In the genomic region with DNA sequence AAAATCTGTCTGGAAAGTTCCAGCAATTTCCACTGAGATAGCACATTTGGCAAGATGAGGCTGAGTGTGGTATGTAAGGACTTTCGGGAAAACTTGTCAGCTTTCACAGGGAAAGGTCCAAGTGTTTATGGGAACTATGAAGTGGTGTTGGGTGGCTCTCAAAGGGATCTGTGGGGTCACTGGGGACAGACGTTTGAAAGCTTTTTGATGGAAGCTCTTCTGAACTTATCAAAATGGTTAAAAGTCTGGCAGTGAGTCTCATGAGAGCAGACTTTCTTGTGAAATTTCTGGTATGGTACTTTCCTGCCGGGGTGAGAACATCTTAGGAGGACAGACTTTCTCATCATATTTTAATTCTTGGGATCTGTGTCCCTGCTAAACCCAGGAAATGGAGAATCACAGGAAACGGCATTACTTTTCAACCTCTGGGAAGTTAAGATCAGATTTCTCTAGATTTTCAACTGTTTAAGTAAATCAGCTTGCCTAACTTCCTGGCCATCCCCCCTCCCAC, we compare ENCODE assay signal across 12 cellular contexts.
DNase-seq lines count a peak whose midpoint lies in the region; ATAC-seq, FAIRE-seq and TF ChIP-seq lines count a peak whose summit lies in the region.
"Had no signal": no experiment of that assay in that cellular context is flagged by ENCODE, and none has a peak within 500 bp of the region (broad histone marks: within the 10 kb centered on the region; RNA-seq: fewer than 3 reads in every experiment).

No MANE protein-coding gene starts in this region.

- no peak for DNase-seq in Peyer's patch
- DNase-seq in fibroblast of pulmonary artery (ENCODE audit: low read depth), result peak; percentile 48
- peak in 6 of 49 donors; percentile 3 to 33 (median 8) for DNase-seq in substantia nigra (lab: John Stamatoyannopoulos, UW)
- no peak for DNase-seq in DMS153 (lab: John Stamatoyannopoulos, UW)
- no peak for DNase-seq in AG08396 (ENCODE audit: low spot score)
- DNase-seq in GM19239 (ENCODE audit: insufficient read length, low spot score), result no peak
- DNase-seq: NCI-H524 treated with DMSO at 0.1 percent for 48 hours, SHP77 treated with DMSO at 0.1 percent for 48 hours had no signal

- H3K4me1 ChIP-seq in Peyer's patch (no peaks in the 10 kb centered on the region), mucosa of rectum (ENCODE audit: control insufficient read depth in 2 of 2, insufficient read depth in 2 of 2, low read length in 2 of 2) (no peaks in the 10 kb centered on the region)

- H3K9me3 ChIP-seq in Peyer's patch, result no peaks in the 10 kb centered on the region
- no peaks in the 10 kb centered on the region for H3K9me3 ChIP-seq in mucosa of rectum (ENCODE audit: control insufficient read depth in 2 of 2, low read length in 2 of 2)

- no peak overlapping the region for H3K9ac ChIP-seq in mucosa of rectum (ENCODE audit: low read depth in 1 of 2, low read length in 2 of 2)
- H3K9ac ChIP-seq: BLaER1 treated with 17β-estradiol and CSF1 and Interleukin-3, amounts not matched to agents 10 nM and 100 nM had no signal

- no peak for FAIRE-seq in GM19239 (lab: Jason Lieb, UNC)
- FAIRE-seq: islet of Langerhans had no signal

- TF ChIP-seq POLR2A in Peyer's patch (IDR thresholded peaks at IDR 0.05), result no peak

- H3K27me3 ChIP-seq in Peyer's patch (no peaks in the 10 kb centered on the region), mucosa of rectum (ENCODE audit: control insufficient read depth in 2 of 2, insufficient read depth in 2 of 2, low read length in 2 of 2) (no peaks in the 10 kb centered on the region)
- H3K27me3 ChIP-seq: BLaER1 treated with 17β-estradiol and CSF1 and Interleukin-3, amounts not matched to agents 10 nM and 100 nM had no signal

- TF ChIP-seq CTCF in Peyer's patch (IDR thresholded peaks at IDR 0.05) (no peak), fibroblast of pulmonary artery (IDR thresholded peaks at IDR 0.05; ENCODE audit: low read length, missing control alignments) (no peak)

- no peak for ATAC-seq in GM19397 (IDR thresholded peaks at IDR 0.05; ENCODE audit: unreplicated experiment)

- H3K4me3 ChIP-seq in Peyer's patch (no peak overlapping the region), fibroblast of pulmonary artery (replicated peaks; ENCODE audit: low read depth, low read length) (no peak overlapping the region), mucosa of rectum (ENCODE audit: low read length in 2 of 2) (no peak overlapping the region)
- H3K4me3 ChIP-seq: BLaER1 treated with 17β-estradiol and CSF1 and Interleukin-3, amounts not matched to agents 10 nM and 100 nM had no signal

- H3K27ac ChIP-seq in Peyer's patch (peak overlapping the region in 3 of 4 donors; percentile 28 to 49 (median 45)), mucosa of rectum (ENCODE audit: low read depth in 2 of 2, low read length in 2 of 2) (peak overlapping the region; percentile 44 to 49), substantia nigra (ENCODE audit: low read depth, low read length, poor library complexity, severe bottlenecking) (peak overlapping the region; percentile 97)
- H3K27ac ChIP-seq: BLaER1 treated with 17β-estradiol and CSF1 and Interleukin-3, amounts not matched to agents 10 nM and 100 nM had no signal

- H3K36me3 ChIP-seq in Peyer's patch, result no peaks in the 10 kb centered on the region
- H3K36me3 ChIP-seq in mucosa of rectum (ENCODE audit: control insufficient read depth in 2 of 2, insufficient read depth in 2 of 2, low read length in 2 of 2), result no peaks in the 10 kb centered on the region
- H3K36me3 ChIP-seq: BLaER1 treated with 17β-estradiol and CSF1 and Interleukin-3, amounts not matched to agents 10 nM and 100 nM had no signal

Comparison
In these comparisons a context has a peak if more than half of its experiments do, and no peak if none do; other contexts are left out.
1. H3K27ac ChIP-seq: peak in every context shown above with its lines; median percentile 97 in substantia nigra; 46 in mucosa of rectum; 45 in Peyer's patch.